Comparison of ENCODE assay signal across 1 cellular context in genomic region chr1:16236495-16237342, GRCh38.
TF ChIP-seq lines count a peak whose summit lies in the region.

CPLANE2 (minus strand) TSS chr1:16237183; CDS start chr1:16236742, 441 bp downstream.

TF ChIP-seq in HCT116, 20 proteins besides CTCF, POLR2A, EP300 and RAD21 (continued from another document):
- no peak for TF ChIP-seq ZBTB33 (IDR thresholded peaks at IDR 0.05; ENCODE audit: extremely low read depth, insufficient replicate concordance, low read length)
- peak; percentile 91 for TF ChIP-seq POLR2AphosphoS5 (IDR thresholded peaks at IDR 0.05; ENCODE audit: low read depth, low read length)
- no peak; the same call in 1 of the 2 replicates for TF ChIP-seq ELF1 (IDR thresholded peaks at IDR 0.05; ENCODE audit: borderline replicate concordance, low read depth)
